In genomic region chr1:55213029-55213884, GRCh38 we compare ENCODE assay signal across 8 cellular contexts. TPM values are rescaled to one million over a fixed set of nuclear protein-coding genes. Genes with fewer than 3 reads are reported as not detected.
A peak's percentile ranks its signal among the peaks of the same experiment; 100 is the strongest.
DNase-seq lines count a peak whose midpoint lies in the region; ATAC-seq lines count a peak whose summit lies in the region.

No MANE protein-coding gene starts in this region.

- no peaks in the 10 kb centered on the region for H3K36me3 ChIP-seq in iPS-15b (ENCODE audit: control insufficient read depth, insufficient read depth, low read length)

- intact Hi-C loops in activated CD4-positive, alpha-beta memory T cell treated with anti-CD3 and anti-CD28 coated beads for 36 hours (cut with micrococcal nuclease), result loop anchor here (1.0 to 5.0 kb wide), 2 partner anchors 8 to 1161 kb away; partner anchors contain the start of genes TCEANC2 and TMEM59

- H3K27ac Mint-ChIP-seq in activated CD4-positive, alpha-beta memory T cell treated with anti-CD3 and anti-CD28 coated beads for 36 hours, result peak overlapping the region; percentile 93

- no peaks in the 10 kb centered on the region for H3K9me3 Mint-ChIP-seq in activated CD4-positive, alpha-beta memory T cell treated with anti-CD3 and anti-CD28 coated beads for 36 hours

- H3K9me3 ChIP-seq in iPS-15b (ENCODE audit: control insufficient read depth, insufficient read depth, low read length), result no peaks in the 10 kb centered on the region

- H3K27me3 Mint-ChIP-seq in activated CD4-positive, alpha-beta memory T cell treated with anti-CD3 and anti-CD28 coated beads for 36 hours, result no peaks in the 10 kb centered on the region

- no peak overlapping the region for H3K9ac ChIP-seq in iPS-15b (ENCODE audit: low read depth, low read length)

- H3K4me1 ChIP-seq in iPS-15b (ENCODE audit: control insufficient read depth, insufficient read depth, low read length), result peaks cover 18% of the 10 kb centered on the region

- CTCF ChIA-PET in activated CD4-positive, alpha-beta memory T cell treated with anti-CD3 and anti-CD28 coated beads for 36 hours (lab: Charles Lee), result interaction anchor here (1.2 to 2.7 kb wide), 5 partner anchors 23 to 162 kb away, joined by 3 to 17 read pairs (median 4); no protein-coding TSS in a partner anchor

- H3K4me3 Mint-ChIP-seq in activated CD4-positive, alpha-beta memory T cell treated with anti-CD3 and anti-CD28 coated beads for 36 hours, result peak overlapping the region; percentile 94

- H3K4me3 ChIP-seq in iPS-15b (ENCODE audit: low read depth, low read length), result peak overlapping the region; percentile 81

- peaks cover 64% of the 10 kb centered on the region for H3K4me1 Mint-ChIP-seq in activated CD4-positive, alpha-beta memory T cell treated with anti-CD3 and anti-CD28 coated beads for 36 hours (ENCODE audit: low read depth)

- DNase-seq in activated gamma-delta T cell treated with Interleukin-2 at 50 U/mL for 16 hours, result peak; percentile 15
- no peak for DNase-seq in activated gamma-delta T cell (lab: John Stamatoyannopoulos, UW)
- no peak for DNase-seq in activated CD4-positive, alpha-beta memory T cell treated with anti-CD3 and anti-CD28 coated beads for 36 hours
- DNase-seq in superior temporal gyrus (ENCODE audit: extremely low spot score), result peak; percentile 55
- DNase-seq in ecto neural progenitor cell (ENCODE audit: low spot score), result no peak

- ATAC-seq in HG02870 (IDR thresholded peaks at IDR 0.05; ENCODE audit: unreplicated experiment) (no peak), HG02571 (IDR thresholded peaks at IDR 0.05; ENCODE audit: unreplicated experiment) (no peak)

- peaks cover 3% of the 10 kb centered on the region for H3K36me3 Mint-ChIP-seq in activated CD4-positive, alpha-beta memory T cell treated with anti-CD3 and anti-CD28 coated beads for 36 hours

- peaks cover 14% of the 10 kb centered on the region for H3K27me3 ChIP-seq in iPS-15b (ENCODE audit: control insufficient read depth, insufficient read depth, low read length)

- POLR2A ChIA-PET in activated CD4-positive, alpha-beta memory T cell treated with anti-CD3 and anti-CD28 coated beads for 36 hours (lab: Charles Lee), result interaction anchor here (0.9 to 2.1 kb wide), 3 partner anchors 9 to 20 kb away, joined by 3 to 7 read pairs (median 3); no protein-coding TSS in a partner anchor

RNA-seq across cellular contexts. Expression of gene USP24, which starts 1.9 kb away (rescaled TPM):
- 10 to 100 TPM; 37.4 to 39.9 TPM for total RNA-seq in activated CD4-positive, alpha-beta memory T cell treated with anti-CD3 and anti-CD28 coated beads for 36 hours

Comparison
In these comparisons a context has a peak if more than half of its experiments do, and no peak if none do; other contexts are left out.
1. DNase-seq: peak in activated gamma-delta T cell treated with Interleukin-2 at 50 U/mL for 16 hours (single experiment) and superior temporal gyrus (single experiment); none in activated gamma-delta T cell (single experiment), activated CD4-positive, alpha-beta memory T cell treated with anti-CD3 and anti-CD28 coated beads for 36 hours (single experiment) and ecto neural progenitor cell (single experiment).